In the genomic region with DNA sequence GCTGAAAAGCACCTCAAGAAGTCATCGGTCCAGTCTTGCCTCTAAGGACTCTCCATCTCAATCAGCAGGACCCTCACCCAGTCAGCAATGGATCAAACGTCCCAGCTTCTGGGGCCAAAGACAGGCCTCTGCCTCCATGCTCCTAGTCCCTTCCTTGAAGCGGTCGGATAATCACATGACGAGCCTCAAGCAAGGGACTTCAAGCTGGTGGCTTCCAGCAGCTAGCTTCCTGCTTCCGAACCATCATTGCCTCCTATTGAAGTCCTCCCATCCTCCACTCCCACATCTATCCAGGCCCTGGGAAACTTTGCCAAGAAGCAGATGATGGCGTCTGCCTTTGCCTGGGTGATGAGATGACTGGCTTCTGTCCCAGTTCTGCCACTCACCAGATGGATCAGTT, we compare ENCODE assay signal across 20 cellular contexts.
"Had no signal": no experiment of that assay in that cellular context is flagged by ENCODE, and none has a peak within 500 bp of the region (broad histone marks: within the 10 kb centered on the region; RNA-seq: fewer than 3 reads in every experiment).

No MANE protein-coding gene starts in this region.

- H3K36me3 ChIP-seq: left lung, prostate gland, thyroid gland had no signal

- H3K4me3 Mint-ChIP-seq: activated naive CD8-positive, alpha-beta T cell treated with anti-CD3 and anti-CD28 coated beads, Interleukin-2, amount 50 U/mL, for 24 hours; activated T-helper 1 cell treated with anti-CD3 and anti-CD28 coated beads, Interleukin-12 subunit alpha, Interleukin-12 subunit beta, Interleukin-2, Interleukin-4 antibody, amounts not matched to agents 30 ng/mL and 10 ng/mL and 1 ng/mL, durations not matched to agents 14 hours and 24 hours and 36 hours; dendritic cell treated with granulocyte-macrophage colony-stimulating factor and Interleukin-4, amounts not matched to agents 40 ng/mL and 50 ng/mL, for 4 days; mesothelial cell of epicardium; naive thymus-derived CD8-positive, alpha-beta T cell; stimulated activated naive CD8-positive, alpha-beta T cell treated with anti-CD3 and anti-CD28 coated beads, Interleukin-15, Interleukin-2, amounts not matched to agents 100 ng/mL and 50 ng/mL, for 24 hours had no signal

- H3K9me3 ChIP-seq: left lung, prostate gland, thyroid gland had no signal

- H3K4me3 ChIP-seq: left lung, prostate gland, thyroid gland had no signal

- H3K4me1 ChIP-seq: left lung, prostate gland, thyroid gland had no signal

- H3K27ac Mint-ChIP-seq: activated naive CD8-positive, alpha-beta T cell treated with anti-CD3 and anti-CD28 coated beads, Interleukin-2, amount 50 U/mL, for 24 hours; activated T-helper 1 cell treated with anti-CD3 and anti-CD28 coated beads, Interleukin-12 subunit alpha, Interleukin-12 subunit beta, Interleukin-2, Interleukin-4 antibody, amounts not matched to agents 30 ng/mL and 10 ng/mL and 1 ng/mL, durations not matched to agents 14 hours and 24 hours and 36 hours; dendritic cell treated with granulocyte-macrophage colony-stimulating factor and Interleukin-4, amounts not matched to agents 40 ng/mL and 50 ng/mL, for 4 days; mesothelial cell of epicardium; naive thymus-derived CD8-positive, alpha-beta T cell; stimulated activated naive CD8-positive, alpha-beta T cell treated with anti-CD3 and anti-CD28 coated beads, Interleukin-15, Interleukin-2, amounts not matched to agents 100 ng/mL and 50 ng/mL, for 24 hours had no signal

- H3K27me3 ChIP-seq: left lung, thyroid gland had no signal

- H3K27me3 Mint-ChIP-seq: dendritic cell treated with granulocyte-macrophage colony-stimulating factor and Interleukin-4, amounts not matched to agents 40 ng/mL and 50 ng/mL, for 4 days; naive thymus-derived CD8-positive, alpha-beta T cell; stimulated activated naive CD8-positive, alpha-beta T cell treated with anti-CD3 and anti-CD28 coated beads, Interleukin-15, Interleukin-2, amounts not matched to agents 100 ng/mL and 50 ng/mL, for 24 hours had no signal

- DNase-seq: activated CD4-positive, alpha-beta T cell treated with anti-CD3 and anti-CD28 coated beads for 1 hour; activated gamma-delta T cell; activated naive CD4-positive, alpha-beta T cell treated with anti-CD3 and anti-CD28 coated beads, Interleukin-2, amount 50 U/mL, for 16 hours; activated naive CD8-positive, alpha-beta T cell treated with anti-CD3 and anti-CD28 coated beads, Interleukin-2, amount 50 U/mL, for 24 hours; cerebellar nuclear complex; effector CD8-positive, alpha-beta T cell; hippocampal formation; kidney glomerular epithelial cell; left lung; naive thymus-derived CD8-positive, alpha-beta T cell; stimulated activated CD4-positive, alpha-beta T cell treated with anti-CD3 and anti-CD28 coated beads, Interleukin-12 subunit alpha, Interleukin-12 subunit beta, amount 100 ng/mL, for 4 hours; stimulated activated CD4-positive, alpha-beta T cell treated with anti-CD3 and anti-CD28 coated beads, Interleukin-4, amount 100 ng/mL, for 4 hours; substantia nigra; T-helper 1 cell; thyroid gland had no signal

- H3K27ac ChIP-seq: left lung, prostate gland, thyroid gland had no signal

- ATAC-seq: activated naive CD8-positive, alpha-beta T cell treated with anti-CD3 and anti-CD28 coated beads, Interleukin-2, amount 50 U/mL, for 24 hours; left lung; naive thymus-derived CD8-positive, alpha-beta T cell had no signal

- H3K9me3 Mint-ChIP-seq: activated naive CD8-positive, alpha-beta T cell treated with anti-CD3 and anti-CD28 coated beads, Interleukin-2, amount 50 U/mL, for 24 hours; activated T-helper 1 cell treated with anti-CD3 and anti-CD28 coated beads, Interleukin-12 subunit alpha, Interleukin-12 subunit beta, Interleukin-2, Interleukin-4 antibody, amounts not matched to agents 30 ng/mL and 10 ng/mL and 1 ng/mL, durations not matched to agents 14 hours and 24 hours and 36 hours; dendritic cell treated with granulocyte-macrophage colony-stimulating factor and Interleukin-4, amounts not matched to agents 40 ng/mL and 50 ng/mL, for 4 days; naive thymus-derived CD8-positive, alpha-beta T cell; stimulated activated naive CD8-positive, alpha-beta T cell treated with anti-CD3 and anti-CD28 coated beads, Interleukin-15, Interleukin-2, amounts not matched to agents 100 ng/mL and 50 ng/mL, for 24 hours had no signal

- H3K36me3 Mint-ChIP-seq: mesothelial cell of epicardium; naive thymus-derived CD8-positive, alpha-beta T cell had no signal

- H3K4me1 Mint-ChIP-seq: activated naive CD8-positive, alpha-beta T cell treated with anti-CD3 and anti-CD28 coated beads, Interleukin-2, amount 50 U/mL, for 24 hours; mesothelial cell of epicardium had no signal
